ENCODE assay signal across 1 cellular context in genomic region chr15:58839485-58839884, GRCh38.
TF ChIP-seq lines count a peak whose summit lies in the region.

No MANE protein-coding gene starts in this region.

TF ChIP-seq in IMR-90, 13 proteins besides CTCF, POLR2A, EP300 and RAD21 (continued from another document):
- no peak for TF ChIP-seq SMC3 (IDR thresholded peaks at IDR 0.05; ENCODE audit: low read depth, low read length)
- TF ChIP-seq RFX5 (IDR thresholded peaks at IDR 0.05; ENCODE audit: low read depth, low read length) = no peak
- no peak for TF ChIP-seq NFE2L2 (IDR thresholded peaks at IDR 0.05; ENCODE audit: low read depth, low read length)
